Comparison of ENCODE assay signal across 9 cellular contexts in the genomic region with DNA sequence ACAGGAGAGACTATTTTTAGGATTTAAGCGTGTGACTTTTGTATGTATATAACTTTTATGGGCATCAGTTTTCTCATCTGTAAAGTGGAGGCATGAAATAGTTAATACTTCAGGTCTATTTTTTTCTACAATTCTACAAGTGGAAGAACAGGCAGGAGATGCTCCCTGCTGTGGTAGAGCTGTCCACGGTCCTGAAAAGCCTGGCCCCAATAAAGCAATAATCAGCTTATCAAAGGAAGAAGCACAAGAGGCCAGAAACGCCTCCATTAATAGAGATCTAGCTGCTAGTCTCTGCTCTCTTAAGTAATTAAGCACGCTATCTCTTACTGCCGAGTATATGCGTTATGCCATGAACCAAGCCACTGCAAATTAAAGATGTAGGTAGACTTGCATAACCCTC. TPM values are rescaled to one million over a fixed set of nuclear protein-coding genes. Genes with fewer than 3 reads are reported as not detected.
A peak's percentile ranks its signal among the peaks of the same experiment; 100 is the strongest.
DNase-seq lines count a peak whose midpoint lies in the region; ATAC-seq and TF ChIP-seq lines count a peak whose summit lies in the region.
"Had no signal": no experiment of that assay in that cellular context is flagged by ENCODE, and none has a peak within 500 bp of the region (broad histone marks: within the 10 kb centered on the region; RNA-seq: fewer than 3 reads in every experiment).

No MANE protein-coding gene starts in this region.

- H2BK15ac ChIP-seq in IMR-90 (ENCODE audit: low read depth, low read length), result no peak overlapping the region

- ATAC-seq in IMR-90 (ENCODE audit: low read depth), result peak; percentile 81
- ATAC-seq in activated naive CD8-positive, alpha-beta T cell treated with anti-CD3 and anti-CD28 coated beads, Interleukin-2, amount 50 U/mL, for 24 hours, result no peak
- ATAC-seq in left lung, result peak; percentile 62
- ATAC-seq in activated T-helper 17 cell treated with anti-CD3 and anti-CD28 coated beads, Interleukin-2, amount 50 U/mL, for 72 hours (replicated peaks), result no peak

- no peak overlapping the region for H2AFZ ChIP-seq in IMR-90 (replicated peaks; ENCODE audit: low read length, poor library complexity)

- H3K4me1 Mint-ChIP-seq in activated naive CD8-positive, alpha-beta T cell treated with anti-CD3 and anti-CD28 coated beads, Interleukin-2, amount 50 U/mL, for 24 hours, result no peaks in the 10 kb centered on the region
- no peaks in the 10 kb centered on the region for H3K4me1 Mint-ChIP-seq in activated T-helper 17 cell treated with anti-CD3 and anti-CD28 coated beads, Interleukin-2, amount 50 U/mL, for 72 hours

- no peak overlapping the region for H3K4me3 Mint-ChIP-seq in activated naive CD8-positive, alpha-beta T cell treated with anti-CD3 and anti-CD28 coated beads, Interleukin-2, amount 50 U/mL, for 24 hours
- H3K4me3 Mint-ChIP-seq in activated T-helper 17 cell treated with anti-CD3 and anti-CD28 coated beads, Interleukin-2, amount 50 U/mL, for 72 hours, result no peak overlapping the region

- dilution Hi-C loops in IMR-90 (cut with HindIII; ENCODE audit: low sequenced_read_pairs, unreplicated experiment), result no loop called here

- no peak overlapping the region for H3K4ac ChIP-seq in IMR-90 (ENCODE audit: low read depth, low read length)

- H2BK20ac ChIP-seq in IMR-90 (ENCODE audit: low read depth, low read length), result no peak overlapping the region

- no peaks in the 10 kb centered on the region for H3K36me3 ChIP-seq in IMR-90 (ENCODE audit: control insufficient read depth, insufficient read depth, low read length)
- H3K36me3 ChIP-seq in left lung, result no peaks in the 10 kb centered on the region
- H3K36me3 ChIP-seq in esophagus muscularis mucosa, result no peaks in the 10 kb centered on the region

- H4K8ac ChIP-seq in IMR-90 (ENCODE audit: low read depth in 2 of 2, low read length in 2 of 2), result no peak overlapping the region

- H3K4me2 ChIP-seq in IMR-90 (ENCODE audit: low read depth, low read length), result no peak overlapping the region

- intact Hi-C loops in IMR-90 (cut with micrococcal nuclease), result no loop called here
- intact Hi-C loops in left lung (cut with DNase I), result no loop called here
- intact Hi-C loops in esophagus muscularis mucosa (cut with DNase I), result no loop called here

- no peak overlapping the region for H3K56ac ChIP-seq in IMR-90 (ENCODE audit: extremely low read depth, insufficient read depth, low read length)

- TF ChIP-seq CTCF in IMR-90 (conservative IDR thresholded peaks at IDR 0.05; ENCODE audit: low read depth, low read length) (no peak), left lung (IDR thresholded peaks at IDR 0.05) (no peak), esophagus muscularis mucosa (IDR thresholded peaks at IDR 0.05) (no peak)

- no peaks in the 10 kb centered on the region for H3K79me1 ChIP-seq in IMR-90 (ENCODE audit: low read depth in 1 of 2, low read length in 2 of 2)

- no peak overlapping the region for H3K14ac ChIP-seq in IMR-90 (replicated peaks; ENCODE audit: low read depth, low read length)

- no peaks in the 10 kb centered on the region for H3K9me3 Mint-ChIP-seq in activated naive CD8-positive, alpha-beta T cell treated with anti-CD3 and anti-CD28 coated beads, Interleukin-2, amount 50 U/mL, for 24 hours
- H3K9me3 Mint-ChIP-seq in activated T-helper 17 cell treated with anti-CD3 and anti-CD28 coated beads, Interleukin-2, amount 50 U/mL, for 72 hours, result no peaks in the 10 kb centered on the region
- H3K9me3 Mint-ChIP-seq: brain had no signal

- peaks cover 17% of the 10 kb centered on the region for H3K27me3 ChIP-seq in IMR-90 (ENCODE audit: control insufficient read depth, insufficient read depth, low read length)
- H3K27me3 ChIP-seq in left lung, result no peaks in the 10 kb centered on the region
- peaks cover 0 to 10% (median 0%) of the 10 kb centered on the region in 4 donors for H3K27me3 ChIP-seq in esophagus muscularis mucosa

- DNase-seq in Caki2 (ENCODE audit: low read depth) (peak; percentile 34), IMR-90 (peak; percentile 74), left lung (no peak), NCI-H69 (lab: John Stamatoyannopoulos, UW) (no peak), NCI-H526 (lab: John Stamatoyannopoulos, UW) (no peak), esophagus muscularis mucosa (ENCODE audit: extremely low spot score) (no peak)
- peak; percentile 30 for DNase-seq in activated naive CD8-positive, alpha-beta T cell treated with anti-CD3 and anti-CD28 coated beads, Interleukin-2, amount 50 U/mL, for 24 hours

- H3K4me1 ChIP-seq in IMR-90 (ENCODE audit: control insufficient read depth, insufficient read depth, low read length) (no peaks in the 10 kb centered on the region), left lung (no peaks in the 10 kb centered on the region), esophagus muscularis mucosa (no peaks in the 10 kb centered on the region)

- in situ Hi-C loops in Caki2 (cut with HindIII; ENCODE audit: low pct_unique_long_range_greater_than_20kb, low sequenced_read_pairs) (no loop called here), IMR-90 (cut with MboI; ENCODE audit: low sequenced_read_pairs) (no loop called here)

- no peak for TF ChIP-seq EP300 in esophagus muscularis mucosa (IDR thresholded peaks at IDR 0.05)

- no peaks in the 10 kb centered on the region for H3K36me3 Mint-ChIP-seq in activated naive CD8-positive, alpha-beta T cell treated with anti-CD3 and anti-CD28 coated beads, Interleukin-2, amount 50 U/mL, for 24 hours (ENCODE audit: low read depth)
- no peaks in the 10 kb centered on the region for H3K36me3 Mint-ChIP-seq in activated T-helper 17 cell treated with anti-CD3 and anti-CD28 coated beads, Interleukin-2, amount 50 U/mL, for 72 hours (ENCODE audit: low read depth)
- H3K36me3 Mint-ChIP-seq: brain had no signal

- H2BK5ac ChIP-seq in IMR-90 (ENCODE audit: low read depth, low read length, poor library complexity, severe bottlenecking), result no peak overlapping the region

- no peaks in the 10 kb centered on the region for H4K20me1 ChIP-seq in IMR-90 (ENCODE audit: insufficient read depth, low read length)

- no peaks in the 10 kb centered on the region for H3K27me3 Mint-ChIP-seq in activated naive CD8-positive, alpha-beta T cell treated with anti-CD3 and anti-CD28 coated beads, Interleukin-2, amount 50 U/mL, for 24 hours
- H3K27me3 Mint-ChIP-seq in activated T-helper 17 cell treated with anti-CD3 and anti-CD28 coated beads, Interleukin-2, amount 50 U/mL, for 72 hours, result peaks cover 17% of the 10 kb centered on the region

- no peak overlapping the region for H4K5ac ChIP-seq in IMR-90 (ENCODE audit: low read depth, low read length)

- POLR2A ChIA-PET in IMR-90 (lab: Charles Lee; ENCODE audit: unreplicated experiment), result no interaction called here

- H2AK9ac ChIP-seq in IMR-90 (replicated peaks; ENCODE audit: low read depth, low read length, poor library complexity), result no peak overlapping the region

- no peak overlapping the region for H4K91ac ChIP-seq in IMR-90 (ENCODE audit: insufficient read depth, low read depth, low read length)

- no peak overlapping the region for H2AK5ac ChIP-seq in IMR-90 (ENCODE audit: low read depth, low read length)

- TF ChIP-seq POLR2A in IMR-90 (IDR thresholded peaks at IDR 0.05; ENCODE audit: low read depth, low read length) (no peak), esophagus muscularis mucosa (IDR thresholded peaks at IDR 0.05; ENCODE audit: low read depth) (no peak)

- 0 out of 2 replicates have a peak, but pooled peaks have one; percentile 2 for TF ChIP-seq RAD21 in IMR-90 (IDR thresholded peaks at IDR 0.05; ENCODE audit: low read length)

- H3K9ac ChIP-seq in IMR-90 (ENCODE audit: low read depth, low read length), result no peak overlapping the region

- H3K9me1 ChIP-seq in IMR-90 (ENCODE audit: insufficient read depth, low read length), result no peaks in the 10 kb centered on the region

- H3K4me3 ChIP-seq in IMR-90 (ENCODE audit: insufficient read depth, low read depth, low read length), result no peak overlapping the region
- no peak overlapping the region for H3K4me3 ChIP-seq in left lung
- no peak overlapping the region for H3K4me3 ChIP-seq in esophagus muscularis mucosa

- H3K18ac ChIP-seq in IMR-90 (ENCODE audit: low read depth, low read length), result no peak overlapping the region

- no TSS peak for BruUV-seq in IMR-90 (replicated peaks; lab: Mats Ljungman, UMichigan)

- no CpG with 5 or more reads among the region's 6 CpGs for WGBS in IMR-90 (ENCODE audit: extremely low coverage in 2 of 2, insufficient read length in 1 of 2), 2 experiments
- 35% methylated on average over 6 of the region's 6 CpGs for WGBS in esophagus muscularis mucosa

- no peak overlapping the region for H2BK120ac ChIP-seq in IMR-90 (ENCODE audit: low read depth, low read length)

- no peak overlapping the region for H3K23ac ChIP-seq in IMR-90 (ENCODE audit: low read depth, low read length)

- no peak overlapping the region for H3K27ac ChIP-seq in IMR-90 (ENCODE audit: insufficient read depth, low read length)
- no peak overlapping the region for H3K27ac ChIP-seq in left lung
- H3K27ac ChIP-seq in esophagus muscularis mucosa (replicated peaks in 1 of 4), result no peak overlapping the region

- CTCF ChIA-PET in IMR-90 (lab: Yijun Ruan, JAX), result no interaction called here

- H3K27ac Mint-ChIP-seq in activated naive CD8-positive, alpha-beta T cell treated with anti-CD3 and anti-CD28 coated beads, Interleukin-2, amount 50 U/mL, for 24 hours, result no peak overlapping the region
- H3K27ac Mint-ChIP-seq in activated T-helper 17 cell treated with anti-CD3 and anti-CD28 coated beads, Interleukin-2, amount 50 U/mL, for 72 hours, result no peak overlapping the region

- H3K9me3 ChIP-seq in IMR-90 (ENCODE audit: control insufficient read depth, insufficient read depth, low read length), result no peaks in the 10 kb centered on the region
- H3K9me3 ChIP-seq in left lung, result no peaks in the 10 kb centered on the region
- H3K9me3 ChIP-seq in esophagus muscularis mucosa, result no peaks in the 10 kb centered on the region

TF ChIP-seq in IMR-90, 13 proteins besides CTCF, POLR2A, EP300 and RAD21 (continues in another document):
- peak; percentile 56 for TF ChIP-seq RCOR1 (IDR thresholded peaks at IDR 0.05; ENCODE audit: insufficient replicate concordance, low read length)
- TF ChIP-seq MXI1 (IDR thresholded peaks at IDR 0.05; ENCODE audit: borderline replicate concordance, low read depth, low read length), result no peak
- peak; percentile 19; the same call in 1 of the 2 replicates for TF ChIP-seq SMC3 (IDR thresholded peaks at IDR 0.05; ENCODE audit: low read depth, low read length)

RNA-seq across cellular contexts. Expression of a gene that starts 28.0 kb away (rescaled TPM):
- not detected in 2 replicates for total RNA-seq in Caki2 (2014; rRNA removed; shearing (Covaris generic); ENCODE audit: low replicate concordance)
- total RNA-seq in IMR-90 (2012; rRNA removed) (4.3 and 5.8 TPM in 2 replicates), left lung (10 to 100 TPM; 10.9 to 24.5 TPM), esophagus muscularis mucosa (10 to 100 TPM; 16.6 to 19.9 (median 18.4) TPM)
- polyA plus RNA-seq in IMR-90 (2012; rRNA removed), result 10.5 and 11.4 TPM in 2 replicates
- polyA plus RNA-seq in IMR-90 (2012; cell fraction: cytosol; rRNA removed), result 5.8 and 6.7 TPM in 2 replicates
- 13.3 and 26.5 TPM in 2 replicates for polyA plus RNA-seq in IMR-90 (2012; cell fraction: nucleus; rRNA removed; ENCODE audit: low replicate concordance)
- under 1 TPM; 0.06 to 0.16 TPM for total RNA-seq in activated T-helper 17 cell treated with anti-CD3 and anti-CD28 coated beads, Interleukin-2, amount 50 U/mL, for 72 hours

Comparison
In these comparisons a context has a peak if more than half of its experiments do, and no peak if none do; other contexts are left out.
1. DNase-seq: peak in Caki2 (single experiment), IMR-90 (single experiment) and activated naive CD8-positive, alpha-beta T cell treated with anti-CD3 and anti-CD28 coated beads, Interleukin-2, amount 50 U/mL, for 24 hours (single experiment); none in left lung (0 of 2), NCI-H69 (single experiment), NCI-H526 (0 of 2) and esophagus muscularis mucosa (single experiment).
2. ATAC-seq: peak in IMR-90 (single experiment) and left lung (single experiment); none in activated naive CD8-positive, alpha-beta T cell treated with anti-CD3 and anti-CD28 coated beads, Interleukin-2, amount 50 U/mL, for 24 hours (single experiment) and activated T-helper 17 cell treated with anti-CD3 and anti-CD28 coated beads, Interleukin-2, amount 50 U/mL, for 72 hours (single experiment).